ENCODE assay signal across 8 cellular contexts in genomic region chr16:57998484-57998883, GRCh38. TPM values are rescaled to one million over a fixed set of nuclear protein-coding genes. Genes with fewer than 3 reads are reported as not detected.
A peak's percentile ranks its signal among the peaks of the same experiment; 100 is the strongest.
DNase-seq lines count a peak whose midpoint lies in the region; ATAC-seq and TF ChIP-seq lines count a peak whose summit lies in the region.

No MANE protein-coding gene starts in this region.

- no peaks in the 10 kb centered on the region for H3K36me3 ChIP-seq in PC-3 (ENCODE audit: low read depth, low read length)

- peak overlapping the region; percentile 92 for H3K4me3 Mint-ChIP-seq in natural killer cell

- no peak overlapping the region for H3K4me3 ChIP-seq in PC-3 (ENCODE audit: low read length)

- H3K27ac Mint-ChIP-seq in activated naive CD4-positive, alpha-beta T cell treated with anti-CD3 and anti-CD28 coated beads, Interleukin-2, amount 50 U/mL, for 72 hours, result peak overlapping the region; percentile 56 to 66
- H3K27ac Mint-ChIP-seq in natural killer cell, result peak overlapping the region; percentile 86 to 93

- no TSS peak for BruUV-seq in PC-3 (replicated peaks; lab: Mats Ljungman, UMichigan)

- POLR2A ChIA-PET in PC-3 (lab: Charles Lee; ENCODE audit: unreplicated experiment), result no interaction called here

- CTCF ChIA-PET in PC-3 (lab: Charles Lee), result no interaction called here

- H3K4me1 ChIP-seq in PC-3 (ENCODE audit: insufficient read depth, low read length), result peaks cover 18% of the 10 kb centered on the region

- ATAC-seq in PC-3 (no peak), natural killer cell (no peak), GM18511 (IDR thresholded peaks at IDR 0.05; ENCODE audit: unreplicated experiment) (no peak)
- ATAC-seq in activated naive CD4-positive, alpha-beta T cell treated with anti-CD3 and anti-CD28 coated beads, Interleukin-2, amount 50 U/mL, for 72 hours, result peak; percentile 24 to 46

- TF ChIP-seq CTCF in PC-3 (conservative IDR thresholded peaks at IDR 0.05; ENCODE audit: low read depth, low read length) (no peak), natural killer cell (IDR thresholded peaks at IDR 0.05) (no peak)

- intact Hi-C loops in PC-3 (cut with micrococcal nuclease), result no loop called here
- intact Hi-C loops in natural killer cell (cut with micrococcal nuclease), result loop anchor here (2.0 kb wide), 1 partner anchor 100 kb away; no protein-coding TSS in a partner anchor
- intact Hi-C loops in posterior vena cava (cut with DNase I), result loop anchor here in 1 of 2 donors (10.0 kb wide), 1 partner anchor 234 kb away; no protein-coding TSS in a partner anchor

- H3K9me2 ChIP-seq in PC-3 (replicated peaks; ENCODE audit: low read length), result no peaks in the 10 kb centered on the region

- no peak overlapping the region for H3K9ac ChIP-seq in PC-3 (ENCODE audit: low read length)

- no peaks in the 10 kb centered on the region for H3K79me2 ChIP-seq in PC-3 (ENCODE audit: low read length)

- no peaks in the 10 kb centered on the region for H3K27me3 Mint-ChIP-seq in natural killer cell (ENCODE audit: low read depth in 2 of 2)

- H3K27ac ChIP-seq in PC-3 (ENCODE audit: low read length), result no peak overlapping the region

- no peaks in the 10 kb centered on the region for H3K36me3 Mint-ChIP-seq in activated naive CD4-positive, alpha-beta T cell treated with anti-CD3 and anti-CD28 coated beads, Interleukin-2, amount 50 U/mL, for 72 hours
- peaks cover 5% of the 10 kb centered on the region for H3K36me3 Mint-ChIP-seq in natural killer cell

- peaks cover 49 to 62% of the 10 kb centered on the region in 2 donors for H3K4me1 Mint-ChIP-seq in natural killer cell

- H3K4me2 ChIP-seq in PC-3 (ENCODE audit: low read length), result peak overlapping the region; percentile 93

- no peaks in the 10 kb centered on the region for H3K9me3 ChIP-seq in PC-3 (ENCODE audit: low read length)

- H4K20me1 ChIP-seq in PC-3 (ENCODE audit: low read length), result no peaks in the 10 kb centered on the region

- H2AFZ ChIP-seq in PC-3 (ENCODE audit: low read length), result no peak overlapping the region

- DNase-seq in AML-193 (lab: John Stamatoyannopoulos, UW) (peak; percentile 81 to 83), PC-3 (peak; percentile 45), natural killer cell (peak; percentile 31), posterior vena cava (ENCODE audit: low spot score) (no peak), NCI-H774 (lab: John Stamatoyannopoulos, UW) (no peak), NCI-H187 treated with DMSO at 0.1 percent for 48 hours (lab: John Stamatoyannopoulos, UW) (no peak)
- peak; percentile 35 to 73 for DNase-seq in activated naive CD4-positive, alpha-beta T cell treated with anti-CD3 and anti-CD28 coated beads, Interleukin-2, amount 50 U/mL, for 72 hours (ENCODE audit: low spot score in 2 of 2)

- H3K27me3 ChIP-seq in PC-3 (ENCODE audit: low read length), result no peaks in the 10 kb centered on the region

- H3K9me3 Mint-ChIP-seq in activated naive CD4-positive, alpha-beta T cell treated with anti-CD3 and anti-CD28 coated beads, Interleukin-2, amount 50 U/mL, for 72 hours, result no peaks in the 10 kb centered on the region
- no peaks in the 10 kb centered on the region for H3K9me3 Mint-ChIP-seq in natural killer cell

- H3F3A ChIP-seq in PC-3 (ENCODE audit: low read length, unreplicated experiment), result no peaks in the 10 kb centered on the region

RNA-seq across cellular contexts. Expression of gene ZNF319, which starts 2.0 kb away (rescaled TPM):
- 2.2 TPM in 2 replicates for total RNA-seq in PC-3 (2014; rRNA removed)
- 1 to 10 TPM; 3.1 to 5.6 TPM for total RNA-seq in activated naive CD4-positive, alpha-beta T cell treated with anti-CD3 and anti-CD28 coated beads, Interleukin-2, amount 50 U/mL, for 72 hours
- 10 to 100 TPM; 15.9 to 31.3 (median 29.3) TPM for total RNA-seq in natural killer cell
- 1 to 10 TPM; 7.1 to 7.5 TPM for total RNA-seq in posterior vena cava

RNA-seq across cellular contexts. Expression of gene USB1, which starts 2.7 kb away (rescaled TPM):
- total RNA-seq in PC-3 (2014; rRNA removed), result 18.7 and 25.1 TPM in 2 replicates
- 10 to 100 TPM; 39.8 to 50.6 TPM for total RNA-seq in activated naive CD4-positive, alpha-beta T cell treated with anti-CD3 and anti-CD28 coated beads, Interleukin-2, amount 50 U/mL, for 72 hours
- 10 to 100 TPM; 64.7 to 86.0 (median 84.8) TPM for total RNA-seq in natural killer cell
- 10 to 100 TPM; 34.1 to 39.0 TPM for total RNA-seq in posterior vena cava

RNA-seq across cellular contexts. Expression of gene MMP15, which starts 27.1 kb away (rescaled TPM):
- total RNA-seq in PC-3 (2014; rRNA removed) (6.3 and 9.4 TPM in 2 replicates), natural killer cell (under 1 TPM; 0.23 to 0.27 (median 0.24) TPM), posterior vena cava (1 to 10 TPM; 4.4 to 5.8 TPM)
- under 1 TPM; 0.07 to 0.76 TPM for total RNA-seq in activated naive CD4-positive, alpha-beta T cell treated with anti-CD3 and anti-CD28 coated beads, Interleukin-2, amount 50 U/mL, for 72 hours

RNA-seq across cellular contexts. Expression of gene CNGB1, which starts 27.6 kb away (rescaled TPM):
- 0.04 TPM in 1 of 2 replicates, not detected in the other for total RNA-seq in PC-3 (2014; rRNA removed)
- total RNA-seq in activated naive CD4-positive, alpha-beta T cell treated with anti-CD3 and anti-CD28 coated beads, Interleukin-2, amount 50 U/mL, for 72 hours, result under 1 TPM in 1 of 2 donors, not detected in 1; 0.51 TPM
- total RNA-seq in natural killer cell, result not detected
- total RNA-seq in posterior vena cava, result not detected

Comparison
In these comparisons a context has a peak if more than half of its experiments do, and no peak if none do; other contexts are left out.
1. DNase-seq: peak in AML-193 (2 of 2), PC-3 (single experiment), activated naive CD4-positive, alpha-beta T cell treated with anti-CD3 and anti-CD28 coated beads, Interleukin-2, amount 50 U/mL, for 72 hours (2 of 2) and natural killer cell (single experiment); none in posterior vena cava (single experiment), NCI-H774 (single experiment) and NCI-H187 treated with DMSO at 0.1 percent for 48 hours (single experiment).
2. ATAC-seq: peak in activated naive CD4-positive, alpha-beta T cell treated with anti-CD3 and anti-CD28 coated beads, Interleukin-2, amount 50 U/mL, for 72 hours (2 of 2); none in PC-3 (single experiment), natural killer cell (0 of 3) and GM18511 (single experiment).